ENCODE assay signal across 10 cellular contexts in genomic region chr13:70623260-70623659, GRCh38.
DNase-seq lines count a peak whose midpoint lies in the region; ATAC-seq and TF ChIP-seq lines count a peak whose summit lies in the region.
"Had no signal": no experiment of that assay in that cellular context is flagged by ENCODE, and none has a peak within 500 bp of the region (broad histone marks: within the 10 kb centered on the region; RNA-seq: fewer than 3 reads in every experiment).

No MANE protein-coding gene starts in this region.

- H3K18ac ChIP-seq in IMR-90 (ENCODE audit: low read depth, low read length): no peak overlapping the region

- TF ChIP-seq RAD21 in IMR-90 (IDR thresholded peaks at IDR 0.05; ENCODE audit: low read length) (peak; percentile 26; the same call in 1 of the 2 replicates), neural cell (conservative IDR thresholded peaks at IDR 0.05) (peak; percentile 79)

- H2BK15ac ChIP-seq in IMR-90 (ENCODE audit: low read depth, low read length): no peak overlapping the region

- H2AFZ ChIP-seq in IMR-90 (replicated peaks; ENCODE audit: low read length, poor library complexity): no peak overlapping the region
- no peak overlapping the region for H2AFZ ChIP-seq in neural cell (ENCODE audit: low read depth, low read length)

- H3K4me3 ChIP-seq in IMR-90 (ENCODE audit: insufficient read depth, low read depth, low read length) (no peak overlapping the region), astrocyte of the spinal cord (ENCODE audit: low read depth, low read length) (no peak overlapping the region), neural cell (ENCODE audit: low read length) (no peak overlapping the region)

- no peaks in the 10 kb centered on the region for H3K4me1 ChIP-seq in IMR-90 (ENCODE audit: control insufficient read depth, insufficient read depth, low read length)

- no peak overlapping the region for H3K56ac ChIP-seq in IMR-90 (ENCODE audit: extremely low read depth, insufficient read depth, low read length)

- H3K27me3 ChIP-seq in IMR-90 (ENCODE audit: control insufficient read depth, insufficient read depth, low read length) (no peaks in the 10 kb centered on the region), neural cell (ENCODE audit: insufficient read depth, low read depth, low read length) (no peaks in the 10 kb centered on the region)

- H3K27ac ChIP-seq in IMR-90 (ENCODE audit: insufficient read depth, low read length): no peak overlapping the region
- no peak overlapping the region for H3K27ac ChIP-seq in neural cell (ENCODE audit: low read length)

- H4K20me1 ChIP-seq in IMR-90 (ENCODE audit: insufficient read depth, low read length) (no peaks in the 10 kb centered on the region), neural cell (ENCODE audit: insufficient read depth) (no peaks in the 10 kb centered on the region)

- no peak overlapping the region for H2AK9ac ChIP-seq in IMR-90 (replicated peaks; ENCODE audit: low read depth, low read length, poor library complexity)

- no peak overlapping the region for H3K23ac ChIP-seq in IMR-90 (ENCODE audit: low read depth, low read length)

- no peak overlapping the region for H2BK5ac ChIP-seq in IMR-90 (ENCODE audit: low read depth, low read length, poor library complexity, severe bottlenecking)

- no peak for TF ChIP-seq EP300 in neural cell (conservative IDR thresholded peaks at IDR 0.05; ENCODE audit: poor library complexity, severe bottlenecking)

- H2BK20ac ChIP-seq in IMR-90 (ENCODE audit: low read depth, low read length): no peak overlapping the region

- no peak overlapping the region for H3K14ac ChIP-seq in IMR-90 (replicated peaks; ENCODE audit: low read depth, low read length)

- H3K9me2 ChIP-seq in neural cell (ENCODE audit: insufficient read depth, low read length): no peaks in the 10 kb centered on the region

- H3K9me3 ChIP-seq in IMR-90 (ENCODE audit: control insufficient read depth, insufficient read depth, low read length): no peaks in the 10 kb centered on the region
- H3K9me3 ChIP-seq in neural cell (ENCODE audit: low read length): no peaks in the 10 kb centered on the region

- no peaks in the 10 kb centered on the region for H3K9me1 ChIP-seq in IMR-90 (ENCODE audit: insufficient read depth, low read length)

- no peak overlapping the region for H3K4me2 ChIP-seq in IMR-90 (ENCODE audit: low read depth, low read length)
- H3K4me2 ChIP-seq in neural cell (ENCODE audit: low read length): no peak overlapping the region

- no peak overlapping the region for H4K5ac ChIP-seq in IMR-90 (ENCODE audit: low read depth, low read length)

- no peaks in the 10 kb centered on the region for H3K79me2 ChIP-seq in neural cell (replicated peaks; ENCODE audit: insufficient read depth, low read length)

- H4K91ac ChIP-seq in IMR-90 (ENCODE audit: insufficient read depth, low read depth, low read length): no peak overlapping the region

- H3F3A ChIP-seq in neural cell (ENCODE audit: insufficient read depth, low read length, poor library complexity, severe bottlenecking): no peaks in the 10 kb centered on the region

- H3K4ac ChIP-seq in IMR-90 (ENCODE audit: low read depth, low read length): no peak overlapping the region

- ATAC-seq in IMR-90 (ENCODE audit: low read depth) (no peak), HG02642 (IDR thresholded peaks at IDR 0.05; ENCODE audit: poor library complexity, unreplicated experiment) (no peak)

- DNase-seq in NCI-H1092 treated with DMSO at 0.1 percent for 48 hours (lab: John Stamatoyannopoulos, UW): peak; percentile 43
- no peak for DNase-seq in NCI-H1092 (lab: John Stamatoyannopoulos, UW)
- peak; percentile 0 for DNase-seq in IMR-90
- DNase-seq in astrocyte of the spinal cord (ENCODE audit: low read depth, low spot score): peak; percentile 14
- DNase-seq in cerebellar nuclear complex (lab: John Stamatoyannopoulos, UW): no peak
- no peak for DNase-seq in mesenteric fat pad (ENCODE audit: low spot score)
- DNase-seq: activated B cell treated with CpG ODN at 0.5 μM for 24 hours, head of caudate nucleus had no signal

- H2AK5ac ChIP-seq in IMR-90 (ENCODE audit: low read depth, low read length): no peak overlapping the region

- CTCF ChIA-PET in IMR-90 (lab: Yijun Ruan, JAX): interaction anchor here (0.6 kb wide), 1 partner anchor 1196 kb away, joined by 3 read pairs; no protein-coding TSS in a partner anchor

- H3K79me1 ChIP-seq in IMR-90 (ENCODE audit: low read depth in 1 of 2, low read length in 2 of 2): no peaks in the 10 kb centered on the region

- H3K36me3 ChIP-seq in IMR-90 (ENCODE audit: control insufficient read depth, insufficient read depth, low read length): no peaks in the 10 kb centered on the region
- no peaks in the 10 kb centered on the region for H3K36me3 ChIP-seq in neural cell (ENCODE audit: insufficient read depth, low read length)

- no peak overlapping the region for H4K8ac ChIP-seq in IMR-90 (ENCODE audit: low read depth in 2 of 2, low read length in 2 of 2)

- intact Hi-C loops in IMR-90 (cut with micrococcal nuclease): loop anchor here (10.0 kb wide), 1 partner anchor 1942 kb away; no protein-coding TSS in a partner anchor

- POLR2A ChIA-PET in IMR-90 (lab: Charles Lee; ENCODE audit: unreplicated experiment): no interaction called here

- H3K9ac ChIP-seq in IMR-90 (ENCODE audit: low read depth, low read length): no peak overlapping the region
- no peak overlapping the region for H3K9ac ChIP-seq in neural cell (ENCODE audit: low read length)

- dilution Hi-C loops in IMR-90 (cut with HindIII; ENCODE audit: low sequenced_read_pairs, unreplicated experiment): no loop called here

- no TSS peak for BruUV-seq in IMR-90 (replicated peaks; lab: Mats Ljungman, UMichigan)

- no peak overlapping the region for H2BK120ac ChIP-seq in IMR-90 (ENCODE audit: low read depth, low read length)

- no peak for TF ChIP-seq POLR2A in IMR-90 (IDR thresholded peaks at IDR 0.05; ENCODE audit: low read depth, low read length)

- peak; percentile 41 for TF ChIP-seq CTCF in IMR-90 (conservative IDR thresholded peaks at IDR 0.05; ENCODE audit: low read depth, low read length)
- peak; percentile 25 for TF ChIP-seq CTCF in astrocyte of the spinal cord (IDR thresholded peaks at IDR 0.05; ENCODE audit: low read depth, low read length)
- TF ChIP-seq CTCF in neural cell (IDR thresholded peaks at IDR 0.05; ENCODE audit: poor library complexity, severe bottlenecking): peak; percentile 75

- in situ Hi-C loops in IMR-90 (cut with MboI; ENCODE audit: low sequenced_read_pairs): no loop called here
- in situ Hi-C loops in astrocyte of the spinal cord (cut with HindIII; ENCODE audit: low sequenced_read_pairs): no loop called here

TF ChIP-seq in IMR-90, 13 proteins besides CTCF, POLR2A, EP300 and RAD21:
- TF ChIP-seq CEBPB (IDR thresholded peaks at IDR 0.05; ENCODE audit: low read depth, low read length) (no peak), RFX5 (IDR thresholded peaks at IDR 0.05; ENCODE audit: low read depth, low read length) (no peak), MAFK (IDR thresholded peaks at IDR 0.05; ENCODE audit: low read depth, low read length) (no peak), MAZ (IDR thresholded peaks at IDR 0.05; ENCODE audit: borderline replicate concordance, low read depth, low read length) (no peak), BHLHE40 (IDR thresholded peaks at IDR 0.05; ENCODE audit: low read depth, low read length) (no peak), NFE2L2 (IDR thresholded peaks at IDR 0.05; ENCODE audit: low read depth, low read length) (no peak)
- TF ChIP-seq, protein P1, sequence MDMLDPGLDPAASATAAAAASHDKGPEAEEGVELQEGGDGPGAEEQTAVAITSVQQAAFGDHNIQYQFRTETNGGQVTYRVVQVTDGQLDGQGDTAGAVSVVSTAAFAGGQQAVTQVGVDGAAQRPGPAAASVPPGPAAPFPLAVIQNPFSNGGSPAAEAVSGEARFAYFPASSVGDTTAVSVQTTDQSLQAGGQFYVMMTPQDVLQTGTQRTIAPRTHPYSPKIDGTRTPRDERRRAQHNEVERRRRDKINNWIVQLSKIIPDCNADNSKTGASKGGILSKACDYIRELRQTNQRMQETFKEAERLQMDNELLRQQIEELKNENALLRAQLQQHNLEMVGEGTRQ (IDR thresholded peaks at IDR 0.05; ENCODE audit: low read depth, low read length): no peak

TF ChIP-seq in neural cell, 6 proteins besides CTCF, POLR2A, EP300 and RAD21:
- TF ChIP-seq SMC3 (conservative IDR thresholded peaks at IDR 0.05; ENCODE audit: poor library complexity) (peak; percentile 71), POLR2AphosphoS5 (IDR thresholded peaks at IDR 0.05) (no peak), EZH2 (IDR thresholded peaks at IDR 0.05; ENCODE audit: borderline replicate concordance, insufficient read depth, low read length, poor library complexity, severe bottlenecking) (no peak), MXI1 (conservative IDR thresholded peaks at IDR 0.05; ENCODE audit: poor library complexity, severe bottlenecking) (no peak), TAF1 (IDR thresholded peaks at IDR 0.05; ENCODE audit: low read depth) (no peak)
TF ChIP-seq in neural cell: peak in this region for 1.

Comparison
In these comparisons a context has a peak if more than half of its experiments do, and no peak if none do; other contexts are left out.
1. DNase-seq: peak in NCI-H1092 treated with DMSO at 0.1 percent for 48 hours (single experiment), IMR-90 (single experiment) and astrocyte of the spinal cord (single experiment); none in NCI-H1092 (single experiment), cerebellar nuclear complex (0 of 2) and mesenteric fat pad (single experiment).
2. CTCF ChIP-seq: peak in every context shown above with its lines; median percentile 75 in neural cell; 41 in IMR-90; 25 in astrocyte of the spinal cord.